In the genomic region with DNA sequence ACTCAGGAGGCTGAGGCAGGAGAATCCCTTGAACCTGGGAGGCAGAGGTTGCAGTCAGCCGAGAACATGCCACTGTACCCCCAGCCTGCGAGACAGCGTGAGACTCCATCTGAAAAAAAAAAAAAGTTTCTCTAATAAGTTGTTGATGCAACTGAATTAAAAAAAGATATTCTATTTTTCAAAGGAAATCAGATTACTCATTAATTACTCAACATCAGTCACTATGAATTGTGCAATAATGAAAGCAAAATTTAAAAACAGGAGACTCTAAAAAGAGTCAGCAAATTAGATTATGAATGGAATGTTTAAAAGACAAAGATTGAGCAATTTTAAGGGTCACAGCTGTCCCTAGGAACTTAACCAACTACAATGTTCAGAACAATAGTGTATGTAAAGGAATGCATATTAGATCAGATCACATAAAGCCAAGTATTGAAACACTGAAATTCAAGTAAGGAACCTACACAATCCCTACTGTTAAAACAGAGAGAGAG, we compare ENCODE assay signal across 13 cellular contexts.
DNase-seq lines count a peak whose midpoint lies in the region; ATAC-seq, FAIRE-seq and TF ChIP-seq lines count a peak whose summit lies in the region.
"Had no signal": no experiment of that assay in that cellular context is flagged by ENCODE, and none has a peak within 500 bp of the region (broad histone marks: within the 10 kb centered on the region; RNA-seq: fewer than 3 reads in every experiment).

No MANE protein-coding gene starts in this region.

- intact Hi-C loops in dendritic cell treated with granulocyte-macrophage colony-stimulating factor and Interleukin-4, amounts not matched to agents 40 ng/mL and 50 ng/mL, for 4 days (cut with micrococcal nuclease), result no loop called here
- intact Hi-C loops in left lung (cut with DNase I), result no loop called here
- intact Hi-C loops in ovary (cut with DNase I), result no loop called here
- intact Hi-C loops in stomach (cut with DNase I; ENCODE audit: low total_unique reads), result no loop called here

- H3K4me1 Mint-ChIP-seq in dendritic cell treated with granulocyte-macrophage colony-stimulating factor and Interleukin-4, amounts not matched to agents 40 ng/mL and 50 ng/mL, for 4 days (ENCODE audit: low read depth), result peaks cover 47% of the 10 kb centered on the region

- no peak for TF ChIP-seq CTCF in left lung (IDR thresholded peaks at IDR 0.05)
- no peak for TF ChIP-seq CTCF in ovary (IDR thresholded peaks at IDR 0.05)
- no peak for TF ChIP-seq CTCF in stomach (IDR thresholded peaks at IDR 0.05)

- H4K20me1 ChIP-seq in BLaER1 treated with 17β-estradiol and CSF1 and Interleukin-3, amounts not matched to agents 10 nM and 100 nM, result no peaks in the 10 kb centered on the region

- peak overlapping the region in 4 of 11 experiments; percentile 25 to 52 (median 36); a peak in 5 of 22 replicates for H3K9ac ChIP-seq in BLaER1 treated with 17β-estradiol and CSF1 and Interleukin-3, amounts not matched to agents 10 nM and 100 nM

- no peaks in the 10 kb centered on the region for H3K27me3 Mint-ChIP-seq in dendritic cell treated with granulocyte-macrophage colony-stimulating factor and Interleukin-4, amounts not matched to agents 40 ng/mL and 50 ng/mL, for 4 days

- peak overlapping the region in 5 of 11 experiments; percentile 1 to 59 (median 58); a peak in 8 of 22 replicates for H3K4me2 ChIP-seq in BLaER1 treated with 17β-estradiol and CSF1 and Interleukin-3, amounts not matched to agents 10 nM and 100 nM

- DNase-seq in MV-4-11 (lab: John Stamatoyannopoulos, UW) (peak; percentile 71), left lung (no peak), ovary (no peak), small intestine (no peak), stomach (no peak), NCI-H1048 (lab: John Stamatoyannopoulos, UW) (no peak)
- DNase-seq: central memory CD4-positive, alpha-beta T cell; kidney; NCI-H2029 treated with DMSO at 0.1 percent for 48 hours; posterior cingulate gyrus; SJCRH30 had no signal

- TF ChIP-seq POLR2A in ovary (IDR thresholded peaks at IDR 0.05) (no peak), stomach (IDR thresholded peaks at IDR 0.05) (no peak)

- H3K36me3 ChIP-seq in BLaER1 treated with 17β-estradiol and CSF1 and Interleukin-3, amounts not matched to agents 10 nM and 100 nM, result no peaks in the 10 kb centered on the region
- H3K36me3 ChIP-seq in left lung (no peaks in the 10 kb centered on the region), ovary (no peaks in the 10 kb centered on the region), small intestine (ENCODE audit: control insufficient read depth in 2 of 2, insufficient read depth in 2 of 2, low read length in 2 of 2) (no peaks in the 10 kb centered on the region), stomach (no peaks in the 10 kb centered on the region)
- H3K36me3 ChIP-seq: SJCRH30 had no signal

- 72 to 84% (median 80%) methylated on average over 3 of the region's 3 CpGs for WGBS in ovary, 3 donors
- WGBS in small intestine, 3 donors, result 68 to 89% (median 82%) methylated on average over 3 of the region's 3 CpGs
- 66 to 90% (median 77%) methylated on average over 3 of the region's 3 CpGs for WGBS in stomach, 5 donors

- H3K27ac Mint-ChIP-seq in dendritic cell treated with granulocyte-macrophage colony-stimulating factor and Interleukin-4, amounts not matched to agents 40 ng/mL and 50 ng/mL, for 4 days, result peak overlapping the region; percentile 57

- TF ChIP-seq EP300 in ovary (IDR thresholded peaks at IDR 0.05) (no peak), stomach (IDR thresholded peaks at IDR 0.05) (no peak)

- peak; percentile 64 for ATAC-seq in left lung

- no peak for FAIRE-seq in small intestine (lab: Jason Lieb, UNC)
- FAIRE-seq: kidney had no signal

- H3K9me3 ChIP-seq in BLaER1 treated with 17β-estradiol and CSF1 and Interleukin-3, amounts not matched to agents 10 nM and 100 nM (replicated peaks in 1 of 11), result 0 out of 22 replicates have a peak, but pooled peaks cover 0 to 7% (median 0%) of the 10 kb centered on the region in 11 experiments
- H3K9me3 ChIP-seq in left lung (no peaks in the 10 kb centered on the region), ovary (no peaks in the 10 kb centered on the region), small intestine (ENCODE audit: control insufficient read depth, low read depth) (no peaks in the 10 kb centered on the region), stomach (no peaks in the 10 kb centered on the region)
- H3K9me3 ChIP-seq: SJCRH30 had no signal

- H3K9me3 Mint-ChIP-seq in dendritic cell treated with granulocyte-macrophage colony-stimulating factor and Interleukin-4, amounts not matched to agents 40 ng/mL and 50 ng/mL, for 4 days, result no peaks in the 10 kb centered on the region

- peaks cover 0 to 70% (median 0%) of the 10 kb centered on the region in 10 experiments; a peak in 8 of 20 replicates for H3K4me1 ChIP-seq in BLaER1 treated with 17β-estradiol and CSF1 and Interleukin-3, amounts not matched to agents 10 nM and 100 nM
- H3K4me1 ChIP-seq in left lung (peaks cover 0 to 22% of the 10 kb centered on the region in 2 donors), ovary (ENCODE audit: insufficient read depth) (no peaks in the 10 kb centered on the region), small intestine (ENCODE audit: control insufficient read depth in 2 of 2, insufficient read depth in 1 of 2, low read depth in 1 of 2, low read length in 1 of 2) (no peaks in the 10 kb centered on the region), stomach (peaks cover 0 to 10% (median 0%) of the 10 kb centered on the region in 4 donors)

- no peak overlapping the region for H3K4me3 Mint-ChIP-seq in dendritic cell treated with granulocyte-macrophage colony-stimulating factor and Interleukin-4, amounts not matched to agents 40 ng/mL and 50 ng/mL, for 4 days

- no peak overlapping the region for H3K4me3 ChIP-seq in BLaER1 treated with 17β-estradiol and CSF1 and Interleukin-3, amounts not matched to agents 10 nM and 100 nM
- H3K4me3 ChIP-seq in left lung (no peak overlapping the region), ovary (no peak overlapping the region), small intestine (ENCODE audit: low read depth in 1 of 2, low read length in 2 of 2) (no peak overlapping the region), stomach (no peak overlapping the region)
- H3K4me3 ChIP-seq: SJCRH30 had no signal

- H3K27ac ChIP-seq in BLaER1 treated with 17β-estradiol and CSF1 and Interleukin-3, amounts not matched to agents 10 nM and 100 nM, result peak overlapping the region in 7 of 11 experiments; percentile 2 to 77 (median 59); a peak in 11 of 22 replicates
- H3K27ac ChIP-seq in left lung, result peak overlapping the region in 1 of 2 donors; percentile 30
- H3K27ac ChIP-seq in ovary, result no peak overlapping the region
- H3K27ac ChIP-seq in small intestine (ENCODE audit: low read depth in 1 of 2, low read length in 1 of 2), result no peak overlapping the region
- peak overlapping the region in 2 of 5 donors; percentile 21 to 26 for H3K27ac ChIP-seq in stomach
- H3K27ac ChIP-seq: SJCRH30 had no signal

- H3K36me3 Mint-ChIP-seq in dendritic cell treated with granulocyte-macrophage colony-stimulating factor and Interleukin-4, amounts not matched to agents 40 ng/mL and 50 ng/mL, for 4 days (ENCODE audit: low read depth), result no peaks in the 10 kb centered on the region

- no peaks in the 10 kb centered on the region for H3K27me3 ChIP-seq in BLaER1 treated with 17β-estradiol and CSF1 and Interleukin-3, amounts not matched to agents 10 nM and 100 nM
- H3K27me3 ChIP-seq in left lung (no peaks in the 10 kb centered on the region), ovary (no peaks in the 10 kb centered on the region), small intestine (ENCODE audit: control insufficient read depth in 2 of 2, insufficient read depth in 2 of 2, low read length in 2 of 2) (no peaks in the 10 kb centered on the region), stomach (no peaks in the 10 kb centered on the region)
- H3K27me3 ChIP-seq: SJCRH30 had no signal

Comparison
In these comparisons a context has a peak if more than half of its experiments do, and no peak if none do; other contexts are left out.
1. H3K27ac ChIP-seq: peak in BLaER1 treated with 17β-estradiol and CSF1 and Interleukin-3, amounts not matched to agents 10 nM and 100 nM (7 of 11); none in ovary (0 of 2) and small intestine (0 of 2).